Comparison of ENCODE assay signal across 18 cellular contexts in genomic region chr17:30299000-30299399, GRCh38. TPM values are rescaled to one million over a fixed set of nuclear protein-coding genes. Genes with fewer than 3 reads are reported as not detected.
A peak's percentile ranks its signal among the peaks of the same experiment; 100 is the strongest.
DNase-seq lines count a peak whose midpoint lies in the region; ATAC-seq and TF ChIP-seq lines count a peak whose summit lies in the region.
"Had no signal": no experiment of that assay in that cellular context is flagged by ENCODE, and none has a peak within 500 bp of the region (broad histone marks: within the 10 kb centered on the region; RNA-seq: fewer than 3 reads in every experiment).

No MANE protein-coding gene starts in this region.

- H3K9me3 ChIP-seq in endodermal cell (ENCODE audit: control insufficient read depth, low read length) = peaks cover 11% of the 10 kb centered on the region
- H3K9me3 ChIP-seq: spleen, tibial nerve had no signal

- H3K36me3 ChIP-seq in endodermal cell (ENCODE audit: control insufficient read depth, insufficient read depth, low read length) = no peaks in the 10 kb centered on the region
- H3K36me3 ChIP-seq: spleen, tibial nerve had no signal

- H3K9ac ChIP-seq in endodermal cell (ENCODE audit: extremely low read depth, low read length, poor library complexity, severe bottlenecking) = no peak overlapping the region

- no peak overlapping the region for H3K27ac ChIP-seq in endodermal cell (ENCODE audit: low read depth, low read length)
- H3K27ac ChIP-seq: 22Rv1, spleen, tibial nerve had no signal

- H3K4me1 ChIP-seq in endodermal cell (ENCODE audit: control insufficient read depth, insufficient read depth, low read length) = no peaks in the 10 kb centered on the region
- H3K4me1 ChIP-seq: tibial nerve had no signal

- H3K27me3 ChIP-seq in endodermal cell (ENCODE audit: control insufficient read depth, insufficient read depth, low read length, poor library complexity, severe bottlenecking) = no peaks in the 10 kb centered on the region
- H3K27me3 ChIP-seq: spleen, tibial nerve had no signal

- peaks cover 1% of the 10 kb centered on the region for H3K27me3 Mint-ChIP-seq in endodermal cell (ENCODE audit: insufficient read depth)
- H3K27me3 Mint-ChIP-seq in progenitor cell of endocrine pancreas = peaks cover 5% of the 10 kb centered on the region
- H3K27me3 Mint-ChIP-seq: activated naive CD4-positive, alpha-beta T cell treated with anti-CD3 and anti-CD28 coated beads, Interleukin-2, amount 50 U/mL, for 24 hours had no signal

- H3K36me3 Mint-ChIP-seq in endodermal cell (ENCODE audit: low read depth) (no peaks in the 10 kb centered on the region), progenitor cell of endocrine pancreas (ENCODE audit: insufficient read depth) (no peaks in the 10 kb centered on the region)
- H3K36me3 Mint-ChIP-seq: activated naive CD4-positive, alpha-beta T cell treated with anti-CD3 and anti-CD28 coated beads, Interleukin-2, amount 50 U/mL, for 24 hours; natural killer cell had no signal

- H3K4me3 Mint-ChIP-seq in endodermal cell (no peak overlapping the region), progenitor cell of endocrine pancreas (ENCODE audit: low read depth) (no peak overlapping the region)
- H3K4me3 Mint-ChIP-seq: activated naive CD4-positive, alpha-beta T cell treated with anti-CD3 and anti-CD28 coated beads, Interleukin-2, amount 50 U/mL, for 24 hours; dendritic cell treated with granulocyte-macrophage colony-stimulating factor and Interleukin-4, amounts not matched to agents 40 ng/mL and 50 ng/mL, for 4 days; natural killer cell had no signal

- no peak for ATAC-seq in HG03439 (IDR thresholded peaks at IDR 0.05; ENCODE audit: unreplicated experiment)
- ATAC-seq in GM21717 (IDR thresholded peaks at IDR 0.05; ENCODE audit: unreplicated experiment) = no peak
- ATAC-seq: natural killer cell had no signal

- H3K27ac Mint-ChIP-seq in endodermal cell (no peak overlapping the region), progenitor cell of endocrine pancreas (no peak overlapping the region)
- H3K27ac Mint-ChIP-seq: activated naive CD4-positive, alpha-beta T cell treated with anti-CD3 and anti-CD28 coated beads, Interleukin-2, amount 50 U/mL, for 24 hours; dendritic cell treated with granulocyte-macrophage colony-stimulating factor and Interleukin-4, amounts not matched to agents 40 ng/mL and 50 ng/mL, for 4 days; natural killer cell had no signal

- DNase-seq in DMS53 (lab: John Stamatoyannopoulos, UW) (peak; percentile 11), DMS53 treated with DMSO at 0.1 percent for 48 hours (lab: John Stamatoyannopoulos, UW; ENCODE audit: unreplicated experiment) (no peak), NCI-H69 (lab: John Stamatoyannopoulos, UW) (peak; percentile 15), endodermal cell (no peak), progenitor cell of endocrine pancreas (ENCODE audit: low spot score, unreplicated experiment) (no peak), NCI-H2081 treated with DMSO at 0.1 percent for 48 hours (lab: John Stamatoyannopoulos, UW) (no peak)
- DNase-seq: activated CD8-positive, alpha-beta memory T cell treated with anti-CD3 and anti-CD28 coated beads for 24 hours; DMS153; KG1; natural killer cell; spleen had no signal

- H3K4me1 Mint-ChIP-seq in endodermal cell (no peaks in the 10 kb centered on the region), progenitor cell of endocrine pancreas (ENCODE audit: low read depth) (no peaks in the 10 kb centered on the region)
- H3K4me1 Mint-ChIP-seq: natural killer cell had no signal

- 81 to 89% methylated on average over 1 of the region's 1 CpG for WGBS in endodermal cell (ENCODE audit: insufficient coverage in 1 of 2, insufficient read length in 1 of 2), 2 experiments

- H3K9me3 Mint-ChIP-seq in endodermal cell (peaks cover 6% of the 10 kb centered on the region), progenitor cell of endocrine pancreas (ENCODE audit: low read depth) (peaks cover 4% of the 10 kb centered on the region)
- H3K9me3 Mint-ChIP-seq: activated naive CD4-positive, alpha-beta T cell treated with anti-CD3 and anti-CD28 coated beads, Interleukin-2, amount 50 U/mL, for 24 hours; dendritic cell treated with granulocyte-macrophage colony-stimulating factor and Interleukin-4, amounts not matched to agents 40 ng/mL and 50 ng/mL, for 4 days; natural killer cell had no signal

- TF ChIP-seq CTCF in endodermal cell (conservative IDR thresholded peaks at IDR 0.05) = peak; percentile 59
- peak; percentile 15 for TF ChIP-seq CTCF in progenitor cell of endocrine pancreas (IDR thresholded peaks at IDR 0.05; ENCODE audit: unreplicated experiment)

- no peak overlapping the region for H3K4me3 ChIP-seq in endodermal cell (ENCODE audit: low read length)
- H3K4me3 ChIP-seq: spleen, tibial nerve had no signal

RNA-seq across cellular contexts. Expression of gene BLMH, which starts 7.3 kb away (rescaled TPM):
- total RNA-seq in endodermal cell (10 to 100 TPM; 84.7 to 92.0 TPM), progenitor cell of endocrine pancreas (60.9 and 64.2 TPM in 2 replicates)
- polyA plus RNA-seq in endodermal cell (2013, experiment 1 of 2) = 65.9 TPM
- polyA plus RNA-seq in endodermal cell (2013, experiment 2 of 2) = 59.6 TPM

RNA-seq across cellular contexts. Expression of gene TMIGD1, which starts 34.9 kb away (rescaled TPM):
- total RNA-seq in endodermal cell (not detected), progenitor cell of endocrine pancreas (not detected in 2 replicates)
- polyA plus RNA-seq in endodermal cell (2013, experiment 1 of 2) = not detected
- polyA plus RNA-seq in endodermal cell (2013, experiment 2 of 2) = not detected
- total RNA-seq: glomerular endothelial cell, natural killer cell, spleen, tibial nerve had no signal
- polyA plus RNA-seq: spleen had no signal

Comparison
In these comparisons a context has a peak if more than half of its experiments do, and no peak if none do; other contexts are left out.
1. DNase-seq: peak in DMS53 (single experiment) and NCI-H69 (single experiment); none in DMS53 treated with DMSO at 0.1 percent for 48 hours (single experiment), endodermal cell (single experiment), progenitor cell of endocrine pancreas (single experiment) and NCI-H2081 treated with DMSO at 0.1 percent for 48 hours (single experiment).